ENCODE assay signal across 1 cellular context in the genomic region with DNA sequence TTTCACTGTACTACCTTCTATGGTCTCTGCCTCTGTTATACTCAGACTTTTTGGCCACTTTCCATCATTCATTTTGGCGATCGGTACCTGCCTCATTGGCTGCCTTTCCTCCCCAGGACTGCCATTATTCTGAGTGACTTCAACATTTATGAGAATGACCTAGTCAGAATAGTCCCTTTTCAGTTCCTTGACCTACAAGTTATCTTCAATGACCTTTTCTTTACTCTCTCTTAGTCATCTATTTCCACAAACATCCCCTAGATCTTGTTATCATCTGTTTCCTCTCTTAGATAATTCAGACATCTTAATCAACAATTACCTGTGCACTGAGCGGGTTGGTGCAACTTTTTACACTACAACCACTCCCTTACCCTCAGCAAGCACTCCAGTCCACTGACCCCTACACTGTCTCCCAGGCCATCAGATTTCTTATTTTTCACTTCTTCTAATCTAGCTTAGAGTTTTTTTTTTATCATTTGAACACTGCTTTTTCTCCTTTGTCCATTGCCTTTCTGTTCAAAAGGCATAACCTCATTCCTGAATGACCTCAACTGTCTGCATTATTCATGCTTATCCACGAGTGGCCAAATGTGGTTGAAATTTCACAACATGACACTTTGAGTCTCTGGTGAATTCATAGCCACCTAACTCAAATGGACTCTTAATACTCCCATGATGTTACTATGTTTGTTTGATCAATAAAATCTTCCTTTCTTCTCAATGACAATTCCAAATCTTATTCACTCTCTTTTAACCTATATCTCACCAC.
TF ChIP-seq lines count a peak whose summit lies in the region.

No MANE protein-coding gene starts in this region.

TF ChIP-seq in K562, 482 proteins besides CTCF, POLR2A, EP300 and RAD21:
- TF ChIP-seq, protein P1, sequence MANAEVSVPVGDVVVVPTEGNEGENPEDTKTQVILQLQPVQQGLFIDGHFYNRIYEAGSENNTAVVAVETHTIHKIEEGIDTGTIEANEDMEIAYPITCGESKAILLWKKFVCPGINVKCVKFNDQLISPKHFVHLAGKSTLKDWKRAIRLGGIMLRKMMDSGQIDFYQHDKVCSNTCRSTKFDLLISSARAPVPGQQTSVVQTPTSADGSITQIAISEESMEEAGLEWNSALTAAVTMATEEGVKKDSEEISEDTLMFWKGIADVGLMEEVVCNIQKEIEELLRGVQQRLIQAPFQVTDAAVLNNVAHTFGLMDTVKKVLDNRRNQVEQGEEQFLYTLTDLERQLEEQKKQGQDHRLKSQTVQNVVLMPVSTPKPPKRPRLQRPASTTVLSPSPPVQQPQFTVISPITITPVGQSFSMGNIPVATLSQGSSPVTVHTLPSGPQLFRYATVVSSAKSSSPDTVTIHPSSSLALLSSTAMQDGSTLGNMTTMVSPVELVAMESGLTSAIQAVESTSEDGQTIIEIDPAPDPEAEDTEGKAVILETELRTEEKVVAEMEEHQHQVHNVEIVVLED (CRISPR knock-in tag; IDR thresholded peaks at IDR 0.05): no peak
- peak; percentile 52 for TF ChIP-seq FOSL1 (tag; conservative IDR thresholded peaks at IDR 0.05)
